ENCODE assay signal across 1 cellular context in the genomic region with DNA sequence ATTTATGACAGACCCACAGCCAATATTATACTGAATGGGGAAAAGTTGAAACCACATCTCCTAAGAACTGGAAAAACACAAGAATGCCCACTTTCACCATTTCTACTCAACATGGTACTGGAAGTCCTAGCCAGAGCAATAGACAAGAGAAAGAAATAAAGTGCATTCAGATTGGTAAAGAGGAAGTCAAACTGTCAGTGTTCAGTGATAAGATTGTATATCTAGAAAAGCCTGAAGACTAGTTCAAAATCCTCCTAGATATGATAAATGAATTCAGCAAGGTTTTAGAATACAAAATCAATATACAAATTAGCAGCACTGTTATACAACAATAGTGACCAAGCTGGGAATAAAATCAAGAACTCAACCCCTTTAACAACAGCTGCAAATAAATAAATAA.
TF ChIP-seq lines count a peak whose summit lies in the region.

No MANE protein-coding gene starts in this region.

TF ChIP-seq in K562, 482 proteins besides CTCF, POLR2A, EP300 and RAD21 (continued from another document):
- TF ChIP-seq TEAD2 (tag; IDR thresholded peaks at IDR 0.05), result no peak
- TF ChIP-seq, protein P1, sequence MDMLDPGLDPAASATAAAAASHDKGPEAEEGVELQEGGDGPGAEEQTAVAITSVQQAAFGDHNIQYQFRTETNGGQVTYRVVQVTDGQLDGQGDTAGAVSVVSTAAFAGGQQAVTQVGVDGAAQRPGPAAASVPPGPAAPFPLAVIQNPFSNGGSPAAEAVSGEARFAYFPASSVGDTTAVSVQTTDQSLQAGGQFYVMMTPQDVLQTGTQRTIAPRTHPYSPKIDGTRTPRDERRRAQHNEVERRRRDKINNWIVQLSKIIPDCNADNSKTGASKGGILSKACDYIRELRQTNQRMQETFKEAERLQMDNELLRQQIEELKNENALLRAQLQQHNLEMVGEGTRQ (CRISPR knock-in tag; IDR thresholded peaks at IDR 0.05), result no peak
- TF ChIP-seq TCF3 (CRISPR knock-in tag; IDR thresholded peaks at IDR 0.05), result peak; percentile 27; the same call in 1 of the 2 replicates
- peak; percentile 46; the same call in 1 of the 2 replicates for TF ChIP-seq CBFA2T3 (IDR thresholded peaks at IDR 0.05)
- TF ChIP-seq ZFX (CRISPR knock-in tag; IDR thresholded peaks at IDR 0.05), result no peak
- no peak for TF ChIP-seq RBM14 (IDR thresholded peaks at IDR 0.05; ENCODE audit: borderline replicate concordance, insufficient read depth, low read depth, low read length)
- TF ChIP-seq STAT5A (IDR thresholded peaks at IDR 0.05; ENCODE audit: borderline replicate concordance, low read length), result no peak
- TF ChIP-seq, protein P2, sequence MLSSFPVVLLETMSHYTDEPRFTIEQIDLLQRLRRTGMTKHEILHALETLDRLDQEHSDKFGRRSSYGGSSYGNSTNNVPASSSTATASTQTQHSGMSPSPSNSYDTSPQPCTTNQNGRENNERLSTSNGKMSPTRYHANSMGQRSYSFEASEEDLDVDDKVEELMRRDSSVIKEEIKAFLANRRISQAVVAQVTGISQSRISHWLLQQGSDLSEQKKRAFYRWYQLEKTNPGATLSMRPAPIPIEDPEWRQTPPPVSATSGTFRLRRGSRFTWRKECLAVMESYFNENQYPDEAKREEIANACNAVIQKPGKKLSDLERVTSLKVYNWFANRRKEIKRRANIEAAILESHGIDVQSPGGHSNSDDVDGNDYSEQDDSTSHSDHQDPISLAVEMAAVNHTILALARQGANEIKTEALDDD (IDR thresholded peaks at IDR 0.05), result peak; percentile 64
- no peak for TF ChIP-seq TFAM (CRISPR knock-in tag; conservative IDR thresholded peaks at IDR 0.05)
- 0 out of 2 replicates have a peak, but pooled peaks have one; percentile 39 for TF ChIP-seq DPF2 (IDR thresholded peaks at IDR 0.05)
- TF ChIP-seq SPI1 (IDR thresholded peaks at IDR 0.05; ENCODE audit: borderline replicate concordance, low read depth, low read length), result peak; percentile 91
- TF ChIP-seq, protein P3, sequence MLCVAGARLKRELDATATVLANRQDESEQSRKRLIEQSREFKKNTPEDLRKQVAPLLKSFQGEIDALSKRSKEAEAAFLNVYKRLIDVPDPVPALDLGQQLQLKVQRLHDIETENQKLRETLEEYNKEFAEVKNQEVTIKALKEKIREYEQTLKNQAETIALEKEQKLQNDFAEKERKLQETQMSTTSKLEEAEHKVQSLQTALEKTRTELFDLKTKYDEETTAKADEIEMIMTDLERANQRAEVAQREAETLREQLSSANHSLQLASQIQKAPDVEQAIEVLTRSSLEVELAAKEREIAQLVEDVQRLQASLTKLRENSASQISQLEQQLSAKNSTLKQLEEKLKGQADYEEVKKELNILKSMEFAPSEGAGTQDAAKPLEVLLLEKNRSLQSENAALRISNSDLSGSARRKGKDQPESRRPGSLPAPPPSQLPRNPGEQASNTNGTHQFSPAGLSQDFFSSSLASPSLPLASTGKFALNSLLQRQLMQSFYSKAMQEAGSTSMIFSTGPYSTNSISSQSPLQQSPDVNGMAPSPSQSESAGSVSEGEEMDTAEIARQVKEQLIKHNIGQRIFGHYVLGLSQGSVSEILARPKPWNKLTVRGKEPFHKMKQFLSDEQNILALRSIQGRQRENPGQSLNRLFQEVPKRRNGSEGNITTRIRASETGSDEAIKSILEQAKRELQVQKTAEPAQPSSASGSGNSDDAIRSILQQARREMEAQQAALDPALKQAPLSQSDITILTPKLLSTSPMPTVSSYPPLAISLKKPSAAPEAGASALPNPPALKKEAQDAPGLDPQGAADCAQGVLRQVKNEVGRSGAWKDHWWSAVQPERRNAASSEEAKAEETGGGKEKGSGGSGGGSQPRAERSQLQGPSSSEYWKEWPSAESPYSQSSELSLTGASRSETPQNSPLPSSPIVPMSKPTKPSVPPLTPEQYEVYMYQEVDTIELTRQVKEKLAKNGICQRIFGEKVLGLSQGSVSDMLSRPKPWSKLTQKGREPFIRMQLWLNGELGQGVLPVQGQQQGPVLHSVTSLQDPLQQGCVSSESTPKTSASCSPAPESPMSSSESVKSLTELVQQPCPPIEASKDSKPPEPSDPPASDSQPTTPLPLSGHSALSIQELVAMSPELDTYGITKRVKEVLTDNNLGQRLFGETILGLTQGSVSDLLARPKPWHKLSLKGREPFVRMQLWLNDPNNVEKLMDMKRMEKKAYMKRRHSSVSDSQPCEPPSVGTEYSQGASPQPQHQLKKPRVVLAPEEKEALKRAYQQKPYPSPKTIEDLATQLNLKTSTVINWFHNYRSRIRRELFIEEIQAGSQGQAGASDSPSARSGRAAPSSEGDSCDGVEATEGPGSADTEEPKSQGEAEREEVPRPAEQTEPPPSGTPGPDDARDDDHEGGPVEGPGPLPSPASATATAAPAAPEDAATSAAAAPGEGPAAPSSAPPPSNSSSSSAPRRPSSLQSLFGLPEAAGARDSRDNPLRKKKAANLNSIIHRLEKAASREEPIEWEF (CRISPR knock-in tag; IDR thresholded peaks at IDR 0.05), result no peak
- no peak for TF ChIP-seq SRF (CRISPR knock-in tag; IDR thresholded peaks at IDR 0.05)
- TF ChIP-seq ZNF707 (CRISPR knock-in tag; conservative IDR thresholded peaks at IDR 0.05), result no peak
- no peak for TF ChIP-seq ZNF445 (CRISPR knock-in tag; IDR thresholded peaks at IDR 0.05; ENCODE audit: low read depth)
- TF ChIP-seq CBX8 (IDR thresholded peaks at IDR 0.05; ENCODE audit: borderline replicate concordance, extremely low read depth, low read depth, low read length, poor library complexity, severe bottlenecking), result no peak
- TF ChIP-seq ZEB2 (IDR thresholded peaks at IDR 0.05), result no peak
- no peak for TF ChIP-seq ZNF175 (CRISPR knock-in tag; IDR thresholded peaks at IDR 0.05; ENCODE audit: low read depth)
- TF ChIP-seq MAZ (CRISPR knock-in tag; conservative IDR thresholded peaks at IDR 0.05 in 1 of 2, IDR thresholded peaks at IDR 0.05 in 1 of 2), result no peak
- no peak for TF ChIP-seq XRCC5 (IDR thresholded peaks at IDR 0.05; ENCODE audit: low read depth, low read length)
- TF ChIP-seq L3MBTL2 (IDR thresholded peaks at IDR 0.05), result no peak
- TF ChIP-seq ZNF785 (CRISPR knock-in tag; IDR thresholded peaks at IDR 0.05), result no peak
- TF ChIP-seq, protein P4, sequence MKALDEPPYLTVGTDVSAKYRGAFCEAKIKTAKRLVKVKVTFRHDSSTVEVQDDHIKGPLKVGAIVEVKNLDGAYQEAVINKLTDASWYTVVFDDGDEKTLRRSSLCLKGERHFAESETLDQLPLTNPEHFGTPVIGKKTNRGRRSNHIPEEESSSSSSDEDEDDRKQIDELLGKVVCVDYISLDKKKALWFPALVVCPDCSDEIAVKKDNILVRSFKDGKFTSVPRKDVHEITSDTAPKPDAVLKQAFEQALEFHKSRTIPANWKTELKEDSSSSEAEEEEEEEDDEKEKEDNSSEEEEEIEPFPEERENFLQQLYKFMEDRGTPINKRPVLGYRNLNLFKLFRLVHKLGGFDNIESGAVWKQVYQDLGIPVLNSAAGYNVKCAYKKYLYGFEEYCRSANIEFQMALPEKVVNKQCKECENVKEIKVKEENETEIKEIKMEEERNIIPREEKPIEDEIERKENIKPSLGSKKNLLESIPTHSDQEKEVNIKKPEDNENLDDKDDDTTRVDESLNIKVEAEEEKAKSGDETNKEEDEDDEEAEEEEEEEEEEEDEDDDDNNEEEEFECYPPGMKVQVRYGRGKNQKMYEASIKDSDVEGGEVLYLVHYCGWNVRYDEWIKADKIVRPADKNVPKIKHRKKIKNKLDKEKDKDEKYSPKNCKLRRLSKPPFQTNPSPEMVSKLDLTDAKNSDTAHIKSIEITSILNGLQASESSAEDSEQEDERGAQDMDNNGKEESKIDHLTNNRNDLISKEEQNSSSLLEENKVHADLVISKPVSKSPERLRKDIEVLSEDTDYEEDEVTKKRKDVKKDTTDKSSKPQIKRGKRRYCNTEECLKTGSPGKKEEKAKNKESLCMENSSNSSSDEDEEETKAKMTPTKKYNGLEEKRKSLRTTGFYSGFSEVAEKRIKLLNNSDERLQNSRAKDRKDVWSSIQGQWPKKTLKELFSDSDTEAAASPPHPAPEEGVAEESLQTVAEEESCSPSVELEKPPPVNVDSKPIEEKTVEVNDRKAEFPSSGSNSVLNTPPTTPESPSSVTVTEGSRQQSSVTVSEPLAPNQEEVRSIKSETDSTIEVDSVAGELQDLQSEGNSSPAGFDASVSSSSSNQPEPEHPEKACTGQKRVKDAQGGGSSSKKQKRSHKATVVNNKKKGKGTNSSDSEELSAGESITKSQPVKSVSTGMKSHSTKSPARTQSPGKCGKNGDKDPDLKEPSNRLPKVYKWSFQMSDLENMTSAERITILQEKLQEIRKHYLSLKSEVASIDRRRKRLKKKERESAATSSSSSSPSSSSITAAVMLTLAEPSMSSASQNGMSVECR (CRISPR knock-in tag; IDR thresholded peaks at IDR 0.05), result no peak
- TF ChIP-seq SREBF1 (IDR thresholded peaks at IDR 0.05; ENCODE audit: borderline replicate concordance, low read depth, low read length), result no peak
- TF ChIP-seq RCOR1 (IDR thresholded peaks at IDR 0.05; ENCODE audit: borderline replicate concordance in 1 of 2, low read depth in 2 of 2, low read length in 2 of 2), result no peak
- TF ChIP-seq, protein P5, sequence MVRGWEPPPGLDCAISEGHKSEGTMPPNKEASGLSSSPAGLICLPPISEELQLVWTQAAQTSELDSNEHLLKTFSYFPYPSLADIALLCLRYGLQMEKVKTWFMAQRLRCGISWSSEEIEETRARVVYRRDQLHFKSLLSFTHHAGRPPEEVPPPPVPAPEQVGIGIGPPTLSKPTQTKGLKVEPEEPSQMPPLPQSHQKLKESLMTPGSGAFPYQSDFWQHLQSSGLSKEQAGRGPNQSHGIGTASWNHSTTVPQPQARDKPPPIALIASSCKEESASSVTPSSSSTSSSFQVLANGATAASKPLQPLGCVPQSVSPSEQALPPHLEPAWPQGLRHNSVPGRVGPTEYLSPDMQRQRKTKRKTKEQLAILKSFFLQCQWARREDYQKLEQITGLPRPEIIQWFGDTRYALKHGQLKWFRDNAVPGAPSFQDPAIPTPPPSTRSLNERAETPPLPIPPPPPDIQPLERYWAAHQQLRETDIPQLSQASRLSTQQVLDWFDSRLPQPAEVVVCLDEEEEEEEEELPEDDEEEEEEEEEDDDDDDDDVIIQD (CRISPR knock-in tag; IDR thresholded peaks at IDR 0.05), result no peak
- TF ChIP-seq, protein P6, sequence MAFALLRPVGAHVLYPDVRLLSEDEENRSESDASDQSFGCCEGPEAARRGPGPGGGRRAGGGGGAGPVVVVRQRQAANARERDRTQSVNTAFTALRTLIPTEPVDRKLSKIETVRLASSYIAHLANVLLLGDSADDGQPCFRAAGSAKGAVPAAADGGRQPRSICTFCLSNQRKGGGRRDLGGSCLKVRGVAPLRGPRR (CRISPR knock-in tag; IDR thresholded peaks at IDR 0.05), result no peak
- TF ChIP-seq, protein P7, sequence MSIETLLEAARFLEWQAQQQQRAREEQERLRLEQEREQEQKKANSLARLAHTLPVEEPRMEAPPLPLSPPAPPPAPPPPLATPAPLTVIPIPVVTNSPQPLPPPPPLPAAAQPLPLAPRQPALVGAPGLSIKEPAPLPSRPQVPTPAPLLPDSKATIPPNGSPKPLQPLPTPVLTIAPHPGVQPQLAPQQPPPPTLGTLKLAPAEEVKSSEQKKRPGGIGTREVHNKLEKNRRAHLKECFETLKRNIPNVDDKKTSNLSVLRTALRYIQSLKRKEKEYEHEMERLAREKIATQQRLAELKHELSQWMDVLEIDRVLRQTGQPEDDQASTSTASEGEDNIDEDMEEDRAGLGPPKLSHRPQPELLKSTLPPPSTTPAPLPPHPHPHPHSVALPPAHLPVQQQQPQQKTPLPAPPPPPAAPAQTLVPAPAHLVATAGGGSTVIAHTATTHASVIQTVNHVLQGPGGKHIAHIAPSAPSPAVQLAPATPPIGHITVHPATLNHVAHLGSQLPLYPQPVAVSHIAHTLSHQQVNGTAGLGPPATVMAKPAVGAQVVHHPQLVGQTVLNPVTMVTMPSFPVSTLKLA (conservative IDR thresholded peaks at IDR 0.05), result 0 out of 4 replicates have a peak, but pooled peaks of 1 of the 2 experiments have one; percentile 5
- TF ChIP-seq, protein P8, sequence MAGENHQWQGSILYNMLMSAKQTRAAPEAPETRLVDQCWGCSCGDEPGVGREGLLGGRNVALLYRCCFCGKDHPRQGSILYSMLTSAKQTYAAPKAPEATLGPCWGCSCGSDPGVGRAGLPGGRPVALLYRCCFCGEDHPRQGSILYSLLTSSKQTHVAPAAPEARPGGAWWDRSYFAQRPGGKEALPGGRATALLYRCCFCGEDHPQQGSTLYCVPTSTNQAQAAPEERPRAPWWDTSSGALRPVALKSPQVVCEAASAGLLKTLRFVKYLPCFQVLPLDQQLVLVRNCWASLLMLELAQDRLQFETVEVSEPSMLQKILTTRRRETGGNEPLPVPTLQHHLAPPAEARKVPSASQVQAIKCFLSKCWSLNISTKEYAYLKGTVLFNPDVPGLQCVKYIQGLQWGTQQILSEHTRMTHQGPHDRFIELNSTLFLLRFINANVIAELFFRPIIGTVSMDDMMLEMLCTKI (IDR thresholded peaks at IDR 0.05; ENCODE audit: partially characterized antibody), result no peak
- TF ChIP-seq, protein P9, sequence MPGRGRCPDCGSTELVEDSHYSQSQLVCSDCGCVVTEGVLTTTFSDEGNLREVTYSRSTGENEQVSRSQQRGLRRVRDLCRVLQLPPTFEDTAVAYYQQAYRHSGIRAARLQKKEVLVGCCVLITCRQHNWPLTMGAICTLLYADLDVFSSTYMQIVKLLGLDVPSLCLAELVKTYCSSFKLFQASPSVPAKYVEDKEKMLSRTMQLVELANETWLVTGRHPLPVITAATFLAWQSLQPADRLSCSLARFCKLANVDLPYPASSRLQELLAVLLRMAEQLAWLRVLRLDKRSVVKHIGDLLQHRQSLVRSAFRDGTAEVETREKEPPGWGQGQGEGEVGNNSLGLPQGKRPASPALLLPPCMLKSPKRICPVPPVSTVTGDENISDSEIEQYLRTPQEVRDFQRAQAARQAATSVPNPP (IDR thresholded peaks at IDR 0.05; ENCODE audit: borderline replicate concordance, insufficient read depth, insufficient read length), result no peak
- TF ChIP-seq CCNT2 (IDR thresholded peaks at IDR 0.05; ENCODE audit: borderline replicate concordance, extremely low read depth, insufficient read length, low read depth, low read length), result peak; percentile 19
- no peak for TF ChIP-seq ZNF830 (CRISPR knock-in tag; IDR thresholded peaks at IDR 0.05)
- no peak for TF ChIP-seq ZNF3 (CRISPR knock-in tag; IDR thresholded peaks at IDR 0.05)
- TF ChIP-seq NFE2L1 (tag; IDR thresholded peaks at IDR 0.05; ENCODE audit: borderline replicate concordance, low read depth), result no peak
- TF ChIP-seq ZNF699 (CRISPR knock-in tag; IDR thresholded peaks at IDR 0.05; ENCODE audit: insufficient replicate concordance), result no peak
- 0 out of 2 replicates have a peak, but pooled peaks have one; percentile 41 for TF ChIP-seq TEAD4 (IDR thresholded peaks at IDR 0.05; ENCODE audit: low read length)
- no peak for TF ChIP-seq TEAD4 (CRISPR knock-in tag; IDR thresholded peaks at IDR 0.05; ENCODE audit: borderline replicate concordance)
- TF ChIP-seq ARID1B (IDR thresholded peaks at IDR 0.05), result peak; percentile 73
